In genomic region chr2:202043473-202043872, GRCh38 we compare ENCODE assay signal across 17 cellular contexts. TPM values are rescaled to one million over a fixed set of nuclear protein-coding genes. Genes with fewer than 3 reads are reported as not detected.
A peak's percentile ranks its signal among the peaks of the same experiment; 100 is the strongest.
DNase-seq lines count a peak whose midpoint lies in the region; ATAC-seq, FAIRE-seq and TF ChIP-seq lines count a peak whose summit lies in the region.
"Had no signal": no experiment of that assay in that cellular context is flagged by ENCODE, and none has a peak within 500 bp of the region (broad histone marks: within the 10 kb centered on the region; RNA-seq: fewer than 3 reads in every experiment).

No MANE protein-coding gene starts in this region.

- no peak for TF ChIP-seq POLR2A in GM12891 (IDR thresholded peaks at IDR 0.05; ENCODE audit: low read depth, low read length)

- DNase-seq in GM12891 (ENCODE audit: insufficient read length, low spot score) (no peak), OCI-M1 (lab: John Stamatoyannopoulos, UW) (peak; percentile 24), kidney tubule cell (ENCODE audit: low spot score) (peak; percentile 19), HFFc6 (no peak), COLO829 (ENCODE audit: low spot score) (no peak)
- no peak for DNase-seq in activated CD8-positive, alpha-beta T cell treated with anti-CD3 and anti-CD28 coated beads for 36 hours
- DNase-seq: DMS79 treated with DMSO at 0.1 percent for 48 hours, H9, NCI-H187, NCI-H2107, NCI-H510A, NCI-H774, SHP77 had no signal

- no peak overlapping the region for H3K27ac Mint-ChIP-seq in activated CD8-positive, alpha-beta T cell treated with anti-CD3 and anti-CD28 coated beads for 36 hours
- H3K27ac Mint-ChIP-seq in HFFc6 = no peak overlapping the region
- H3K27ac Mint-ChIP-seq: H9 had no signal

- H3K27me3 Mint-ChIP-seq in activated CD8-positive, alpha-beta T cell treated with anti-CD3 and anti-CD28 coated beads for 36 hours = peaks cover 53% of the 10 kb centered on the region
- H3K27me3 Mint-ChIP-seq in HFFc6 (ENCODE audit: insufficient read depth) = no peaks in the 10 kb centered on the region; the same call in 1 of the 2 replicates

- ATAC-seq in activated CD8-positive, alpha-beta T cell treated with anti-CD3 and anti-CD28 coated beads for 36 hours = no peak
- no peak for ATAC-seq in GM19328 (IDR thresholded peaks at IDR 0.05; ENCODE audit: unreplicated experiment)

- H3K4me1 Mint-ChIP-seq in activated CD8-positive, alpha-beta T cell treated with anti-CD3 and anti-CD28 coated beads for 36 hours (ENCODE audit: low read depth) = no peaks in the 10 kb centered on the region
- H3K4me1 Mint-ChIP-seq in HFFc6 (ENCODE audit: low read depth) = peaks cover 12% of the 10 kb centered on the region

- H3K36me3 Mint-ChIP-seq in activated CD8-positive, alpha-beta T cell treated with anti-CD3 and anti-CD28 coated beads for 36 hours (ENCODE audit: low read depth) = no peaks in the 10 kb centered on the region
- H3K36me3 Mint-ChIP-seq in HFFc6 (ENCODE audit: low read depth) = peaks cover 14% of the 10 kb centered on the region

- FAIRE-seq in GM12891 (lab: Jason Lieb, UNC) = no peak
- FAIRE-seq: GM18507 had no signal

- CTCF ChIA-PET in activated CD8-positive, alpha-beta T cell treated with anti-CD3 and anti-CD28 coated beads for 36 hours (lab: Charles Lee) = no interaction called here

- no peak overlapping the region for H3K4me3 Mint-ChIP-seq in activated CD8-positive, alpha-beta T cell treated with anti-CD3 and anti-CD28 coated beads for 36 hours
- H3K4me3 Mint-ChIP-seq in HFFc6 = no peak overlapping the region
- H3K4me3 Mint-ChIP-seq: H9 had no signal

- intact Hi-C loops in activated CD8-positive, alpha-beta T cell treated with anti-CD3 and anti-CD28 coated beads for 36 hours (cut with micrococcal nuclease) = no loop called here

- no peaks in the 10 kb centered on the region for H3K9me3 Mint-ChIP-seq in activated CD8-positive, alpha-beta T cell treated with anti-CD3 and anti-CD28 coated beads for 36 hours
- no peaks in the 10 kb centered on the region for H3K9me3 Mint-ChIP-seq in HFFc6
- H3K9me3 Mint-ChIP-seq: H9 had no signal

- no peak for TF ChIP-seq CTCF in activated CD8-positive, alpha-beta T cell treated with anti-CD3 and anti-CD28 coated beads for 36 hours (IDR thresholded peaks at IDR 0.05)
- no peak for TF ChIP-seq CTCF in HFFc6 (IDR thresholded peaks at IDR 0.05)

- POLR2A ChIA-PET in activated CD8-positive, alpha-beta T cell treated with anti-CD3 and anti-CD28 coated beads for 36 hours (lab: Charles Lee) = no interaction called here

TF ChIP-seq in GM12891, 5 proteins besides CTCF, POLR2A, EP300 and RAD21:
- TF ChIP-seq SPI1 (IDR thresholded peaks at IDR 0.05; ENCODE audit: low read depth, low read length) (peak; percentile 40; the same call in 1 of the 2 replicates), POU2F2 (IDR thresholded peaks at IDR 0.05; ENCODE audit: low read depth, low read length) (no peak)
TF ChIP-seq in GM12891: peak in this region for 1.

RNA-seq across cellular contexts. Expression of gene FZD7, which starts 9.8 kb away (rescaled TPM):
- polyA plus RNA-seq in GM12891 (2012; ENCODE audit: low read depth, missing spikeins) = 0.18 TPM
- total RNA-seq in activated CD8-positive, alpha-beta T cell treated with anti-CD3 and anti-CD28 coated beads for 36 hours = under 1 TPM; 0.65 to 0.70 TPM
- 100 to 1,000 TPM; 111 to 147 (median 117) TPM for total RNA-seq in HFFc6 (2021; fragmentation: NEBNext Ultra II Directional; extraction: Animal tissue kit (Norgen Biotek cat#: 25700))

RNA-seq across cellular contexts. Expression of gene KIAA2012, which starts 29.6 kb away (rescaled TPM):
- 0.03 TPM for polyA plus RNA-seq in GM12891 (2012; ENCODE audit: low read depth, missing spikeins)
- total RNA-seq in activated CD8-positive, alpha-beta T cell treated with anti-CD3 and anti-CD28 coated beads for 36 hours = not detected
- under 1 TPM; 0.09 to 0.40 (median 0.26) TPM for total RNA-seq in HFFc6 (2021; fragmentation: NEBNext Ultra II Directional; extraction: Animal tissue kit (Norgen Biotek cat#: 25700))
- total RNA-seq: A673, G401, H9 had no signal

Comparison
In these comparisons a context has a peak if more than half of its experiments do, and no peak if none do; other contexts are left out.
1. DNase-seq: peak in OCI-M1 (single experiment) and kidney tubule cell (single experiment); none in GM12891 (single experiment), activated CD8-positive, alpha-beta T cell treated with anti-CD3 and anti-CD28 coated beads for 36 hours (single experiment), HFFc6 (single experiment) and COLO829 (single experiment).
2. RNA of gene FZD7, which starts 9.8 kb away (total RNA-seq): 111 to 147 TPM in HFFc6; 0.65 to 0.70 TPM in activated CD8-positive, alpha-beta T cell treated with anti-CD3 and anti-CD28 coated beads for 36 hours; every median in the first group is over 10 times any median in the second.